ENCODE assay signal across 22 cellular contexts in the genomic region with DNA sequence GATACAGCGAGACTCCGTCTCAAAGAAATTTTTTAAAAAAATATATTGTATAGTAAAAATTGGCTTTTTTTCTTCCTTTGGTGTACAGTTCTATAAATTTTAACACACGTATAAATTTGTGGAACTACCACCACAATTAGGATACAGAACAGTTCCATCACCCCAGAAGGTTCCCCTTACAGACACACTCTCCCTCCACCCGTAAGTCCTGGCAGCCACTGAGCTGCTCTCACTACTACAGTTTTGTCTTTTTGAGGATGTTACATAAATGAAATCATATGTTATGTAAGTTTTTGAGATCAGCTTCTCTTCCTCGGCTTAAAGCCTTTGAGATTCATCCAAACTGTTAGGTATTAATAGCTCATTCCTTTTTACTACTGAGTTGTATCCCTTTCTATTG.
"Had no signal": no experiment of that assay in that cellular context is flagged by ENCODE, and none has a peak within 500 bp of the region (broad histone marks: within the 10 kb centered on the region; RNA-seq: fewer than 3 reads in every experiment).

No MANE protein-coding gene starts in this region.

- H3K4me3 Mint-ChIP-seq: natural killer cell, neural crest cell, type B pancreatic cell had no signal

- ATAC-seq: left cardiac atrium, mucosa of descending colon, natural killer cell, pancreas, right cardiac atrium had no signal

- H3K9me3 ChIP-seq: pancreas, thyroid gland, uterus had no signal

- H3K27me3 ChIP-seq: pancreas, thyroid gland, uterus had no signal

- H3K4me1 Mint-ChIP-seq: natural killer cell had no signal

- H3K36me3 Mint-ChIP-seq: type B pancreatic cell had no signal

- H3K4me1 ChIP-seq: pancreas, thyroid gland, uterus had no signal

- H3K27ac Mint-ChIP-seq: natural killer cell, progenitor cell of endocrine pancreas, type B pancreatic cell had no signal

- DNase-seq: effector CD4-positive, alpha-beta T cell; foreskin melanocyte; head of caudate nucleus; kidney; left cardiac atrium; mammary epithelial cell; mucosa of descending colon; natural killer cell; occipital lobe; pancreas; right cardiac atrium; small intestine; stimulated activated CD4-positive, alpha-beta T cell treated with anti-CD3 and anti-CD28 coated beads, Interleukin-2, amount 100 ng/mL, for 48 hours; stimulated activated naive CD4-positive, alpha-beta T cell treated with Interleukin-2 at 50 U/mL for 16 hours; thyroid gland; uterus had no signal

- H3K36me3 ChIP-seq: pancreas, suprapubic skin, thyroid gland, uterus had no signal

- H3K9me3 Mint-ChIP-seq: type B pancreatic cell had no signal

- H3K27ac ChIP-seq: coronary artery, hepatocyte, pancreas, suprapubic skin, thyroid gland, uterus had no signal

- H3K4me3 ChIP-seq: coronary artery, hepatocyte, mucosa of descending colon, pancreas, suprapubic skin, thyroid gland, uterus had no signal
